In genomic region chr3:129017531-129017899, GRCh38 we compare ENCODE assay signal across 12 cellular contexts. TPM values are rescaled to one million over a fixed set of nuclear protein-coding genes. Genes with fewer than 3 reads are reported as not detected.
A peak's percentile ranks its signal among the peaks of the same experiment; 100 is the strongest.
DNase-seq lines count a peak whose midpoint lies in the region; ATAC-seq and TF ChIP-seq lines count a peak whose summit lies in the region.
"Had no signal": no experiment of that assay in that cellular context is flagged by ENCODE, and none has a peak within 500 bp of the region (broad histone marks: within the 10 kb centered on the region; RNA-seq: fewer than 3 reads in every experiment).

No MANE protein-coding gene starts in this region.

- no peaks in the 10 kb centered on the region for H3K36me3 ChIP-seq in CD4-positive, CD25-positive, alpha-beta regulatory T cell (ENCODE audit: control insufficient read depth, insufficient read depth, low read length)

- peaks cover 4 to 45% (median 21%) of the 10 kb centered on the region in 4 donors for H3K4me1 Mint-ChIP-seq in CD4-positive, CD25-positive, alpha-beta regulatory T cell
- peaks cover 51% of the 10 kb centered on the region for H3K4me1 Mint-ChIP-seq in central memory CD8-positive, alpha-beta T cell
- H3K4me1 Mint-ChIP-seq in nephron: peaks cover 52% of the 10 kb centered on the region

- H3K9me3 ChIP-seq in CD4-positive, CD25-positive, alpha-beta regulatory T cell (ENCODE audit: control insufficient read depth in 2 of 2, low read length in 2 of 2): no peaks in the 10 kb centered on the region

- H3K4me1 ChIP-seq in CD4-positive, CD25-positive, alpha-beta regulatory T cell (ENCODE audit: control insufficient read depth, insufficient read depth, low read length, poor library complexity, severe bottlenecking): peaks cover 24% of the 10 kb centered on the region

- no peak overlapping the region for H3K27ac ChIP-seq in CD4-positive, CD25-positive, alpha-beta regulatory T cell (ENCODE audit: insufficient read depth, low read length, poor library complexity, severe bottlenecking)
- H3K27ac ChIP-seq: epithelial cell of prostate, RWPE1 had no signal

- H3K27me3 ChIP-seq in CD4-positive, CD25-positive, alpha-beta regulatory T cell (ENCODE audit: control insufficient read depth, insufficient read depth, low read length): no peaks in the 10 kb centered on the region

- H3K36me3 Mint-ChIP-seq in CD4-positive, CD25-positive, alpha-beta regulatory T cell: no peaks in the 10 kb centered on the region
- H3K36me3 Mint-ChIP-seq in central memory CD8-positive, alpha-beta T cell (ENCODE audit: insufficient read depth): no peaks in the 10 kb centered on the region
- no peaks in the 10 kb centered on the region for H3K36me3 Mint-ChIP-seq in nephron (ENCODE audit: low read depth)

- no peak for TF ChIP-seq CTCF in nephron (IDR thresholded peaks at IDR 0.05; ENCODE audit: unreplicated experiment in 3 of 3)

- no peaks in the 10 kb centered on the region for H3K9me3 Mint-ChIP-seq in CD4-positive, CD25-positive, alpha-beta regulatory T cell
- no peaks in the 10 kb centered on the region for H3K9me3 Mint-ChIP-seq in central memory CD8-positive, alpha-beta T cell
- H3K9me3 Mint-ChIP-seq in nephron: no peaks in the 10 kb centered on the region

- H3K27me3 Mint-ChIP-seq in CD4-positive, CD25-positive, alpha-beta regulatory T cell: peaks cover 4% of the 10 kb centered on the region
- H3K27me3 Mint-ChIP-seq in central memory CD8-positive, alpha-beta T cell: no peaks in the 10 kb centered on the region
- no peaks in the 10 kb centered on the region for H3K27me3 Mint-ChIP-seq in nephron (ENCODE audit: low read depth)

- no peak overlapping the region for H3K4me3 ChIP-seq in CD4-positive, CD25-positive, alpha-beta regulatory T cell (ENCODE audit: low read depth, low read length)

- peak overlapping the region in 2 of 4 donors; percentile 35 to 62 for H3K4me3 Mint-ChIP-seq in CD4-positive, CD25-positive, alpha-beta regulatory T cell
- H3K4me3 Mint-ChIP-seq in central memory CD8-positive, alpha-beta T cell: peak overlapping the region; percentile 21
- H3K4me3 Mint-ChIP-seq in nephron: peak overlapping the region in 1 of 3 experiments; percentile 16

- H3K27ac Mint-ChIP-seq in CD4-positive, CD25-positive, alpha-beta regulatory T cell: peak overlapping the region; percentile 29 to 91 (median 64)
- H3K27ac Mint-ChIP-seq in central memory CD8-positive, alpha-beta T cell (ENCODE audit: low read depth): peak overlapping the region; percentile 77
- H3K27ac Mint-ChIP-seq in nephron: peak overlapping the region in 2 of 3 experiments; percentile 3 to 56

- ATAC-seq in CD4-positive, CD25-positive, alpha-beta regulatory T cell (ENCODE audit: low read depth in 2 of 2): no peak
- ATAC-seq in GM21723 (IDR thresholded peaks at IDR 0.05; ENCODE audit: unreplicated experiment) (peak; percentile 2), SK-N-SH treated with all-trans-retinoic acid at 6 μM for 48 hours (no peak)
- no peak for ATAC-seq in central memory CD8-positive, alpha-beta T cell (replicated peaks; ENCODE audit: extremely low read depth, poor library complexity, severe bottlenecking)
- ATAC-seq in activated CD4-positive, CD25-positive, alpha-beta regulatory T cell treated with anti-CD3 and anti-CD28 coated beads, Interleukin-2, amount 50 U/mL, for 24 hours: no peak

- no peak for DNase-seq in CD4-positive, CD25-positive, alpha-beta regulatory T cell
- no peak for DNase-seq in central memory CD8-positive, alpha-beta T cell (ENCODE audit: low spot score in 2 of 2)
- DNase-seq in dermis blood vessel endothelial cell (no peak), foreskin melanocyte (no peak)
- DNase-seq: NCI-H2227 treated with DMSO at 0.1 percent for 48 hours; stimulated activated CD4-positive, alpha-beta T cell treated with anti-CD3 and anti-CD28 coated beads, Interleukin-2, amount 100 ng/mL, for 48 hours had no signal

TF ChIP-seq in SK-N-SH treated with all-trans-retinoic acid at 6 μM for 48 hours, 23 proteins besides CTCF, POLR2A, EP300 and RAD21:
- TF ChIP-seq POU6F1 (CRISPR knock-in tag; IDR thresholded peaks at IDR 0.05; ENCODE audit: borderline replicate concordance, low read depth): no peak
- TF ChIP-seq ZNF8 (CRISPR knock-in tag; IDR thresholded peaks at IDR 0.05): no peak
- TF ChIP-seq ZFP30 (CRISPR knock-in tag; IDR thresholded peaks at IDR 0.05): no peak
- TF ChIP-seq TCF4 (CRISPR knock-in tag; IDR thresholded peaks at IDR 0.05; ENCODE audit: borderline replicate concordance): no peak
- no peak for TF ChIP-seq SNAI2 (CRISPR knock-in tag; IDR thresholded peaks at IDR 0.05)
- no peak for TF ChIP-seq TSHZ2 (CRISPR knock-in tag; IDR thresholded peaks at IDR 0.05)
- no peak for TF ChIP-seq PATZ1 (CRISPR knock-in tag; IDR thresholded peaks at IDR 0.05; ENCODE audit: borderline replicate concordance)
- TF ChIP-seq PPARA (CRISPR knock-in tag; IDR thresholded peaks at IDR 0.05; ENCODE audit: borderline replicate concordance): no peak

RNA-seq across cellular contexts. Expression of gene EFCC1, which starts 16.4 kb away (rescaled TPM):
- total RNA-seq in CD4-positive, CD25-positive, alpha-beta regulatory T cell: 0.15 TPM
- not detected for polyA plus RNA-seq in CD4-positive, CD25-positive, alpha-beta regulatory T cell
- total RNA-seq in dermis blood vessel endothelial cell: 5.9 and 12.1 TPM in 2 replicates

RNA-seq across cellular contexts. Expression of gene CFAP92, which starts 23.6 kb away (rescaled TPM):
- total RNA-seq in CD4-positive, CD25-positive, alpha-beta regulatory T cell: not detected
- polyA plus RNA-seq in CD4-positive, CD25-positive, alpha-beta regulatory T cell: under 1 TPM in 1 of 4 donors, not detected in 3; 0.28 TPM
- total RNA-seq in dermis blood vessel endothelial cell: 1.9 and 2.4 TPM in 2 replicates

RNA-seq across cellular contexts. Expression of gene GP9, which starts 43.1 kb away (rescaled TPM):
- 3.7 TPM for total RNA-seq in CD4-positive, CD25-positive, alpha-beta regulatory T cell
- polyA plus RNA-seq in CD4-positive, CD25-positive, alpha-beta regulatory T cell: not detected
- not detected in 2 replicates for total RNA-seq in dermis blood vessel endothelial cell
